1 cellular context compared by ENCODE assay signal in the genomic region with DNA sequence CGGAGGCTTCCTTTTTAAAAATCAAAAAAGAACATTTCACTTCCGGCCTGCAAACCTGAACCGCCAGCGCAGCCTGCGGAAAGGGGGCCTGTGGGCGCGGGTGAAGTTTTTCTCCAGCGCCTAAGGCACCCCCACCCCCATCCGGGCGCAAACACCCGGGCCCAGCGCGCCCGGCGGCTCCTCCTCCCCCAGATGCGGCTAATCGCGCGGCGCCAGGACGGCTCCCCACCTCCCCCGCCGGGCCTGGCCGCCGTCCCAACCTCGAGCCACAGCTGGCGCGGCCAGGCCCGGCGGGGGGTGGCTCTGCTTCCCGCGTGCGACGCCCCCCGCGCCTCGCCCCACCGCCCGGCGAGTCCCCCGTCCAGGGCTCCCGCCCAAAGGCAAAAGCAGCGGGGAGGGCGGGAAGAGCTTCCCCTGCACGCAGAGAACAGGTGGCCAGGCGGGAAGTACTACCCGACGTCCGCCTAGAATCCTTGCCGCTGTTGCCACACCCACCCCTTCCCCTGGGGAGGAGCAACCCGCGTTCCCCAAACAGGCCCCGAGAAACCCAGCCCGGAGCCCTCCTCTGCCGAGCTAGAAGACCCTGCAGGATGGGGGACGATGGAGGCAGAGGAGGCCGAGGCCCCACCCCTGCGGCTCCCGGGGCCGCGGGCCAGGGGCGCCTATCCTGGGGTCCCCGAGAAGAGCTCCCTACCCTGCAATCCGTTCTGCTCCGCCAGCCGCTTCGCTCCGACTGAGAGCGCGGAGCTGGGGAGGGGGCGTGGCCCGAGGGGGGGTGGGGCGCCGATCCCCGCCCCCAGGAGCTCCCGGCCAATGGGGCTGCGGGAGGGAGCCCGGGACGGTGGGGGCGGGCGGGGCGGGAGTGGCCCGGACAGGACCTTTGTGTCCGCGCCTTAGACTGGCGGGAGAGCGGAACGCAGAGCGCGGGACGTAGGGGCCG.
TF ChIP-seq lines count a peak whose summit lies in the region.

Gene CARHSP1, minus strand, starts transcription at position 735 of the 940 bp plus-strand sequence. CDS start 9,678 bp downstream, outside the sequence.

TF ChIP-seq in HEK293, 187 proteins besides CTCF, POLR2A, EP300 and RAD21 (continued from another document):
- TF ChIP-seq, protein P1, sequence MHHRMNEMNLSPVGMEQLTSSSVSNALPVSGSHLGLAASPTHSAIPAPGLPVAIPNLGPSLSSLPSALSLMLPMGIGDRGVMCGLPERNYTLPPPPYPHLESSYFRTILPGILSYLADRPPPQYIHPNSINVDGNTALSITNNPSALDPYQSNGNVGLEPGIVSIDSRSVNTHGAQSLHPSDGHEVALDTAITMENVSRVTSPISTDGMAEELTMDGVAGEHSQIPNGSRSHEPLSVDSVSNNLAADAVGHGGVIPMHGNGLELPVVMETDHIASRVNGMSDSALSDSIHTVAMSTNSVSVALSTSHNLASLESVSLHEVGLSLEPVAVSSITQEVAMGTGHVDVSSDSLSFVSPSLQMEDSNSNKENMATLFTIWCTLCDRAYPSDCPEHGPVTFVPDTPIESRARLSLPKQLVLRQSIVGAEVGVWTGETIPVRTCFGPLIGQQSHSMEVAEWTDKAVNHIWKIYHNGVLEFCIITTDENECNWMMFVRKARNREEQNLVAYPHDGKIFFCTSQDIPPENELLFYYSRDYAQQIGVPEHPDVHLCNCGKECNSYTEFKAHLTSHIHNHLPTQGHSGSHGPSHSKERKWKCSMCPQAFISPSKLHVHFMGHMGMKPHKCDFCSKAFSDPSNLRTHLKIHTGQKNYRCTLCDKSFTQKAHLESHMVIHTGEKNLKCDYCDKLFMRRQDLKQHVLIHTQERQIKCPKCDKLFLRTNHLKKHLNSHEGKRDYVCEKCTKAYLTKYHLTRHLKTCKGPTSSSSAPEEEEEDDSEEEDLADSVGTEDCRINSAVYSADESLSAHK (tag by site-specific recombination; IDR thresholded peaks at IDR 0.05): peak; percentile 22; the same call in 1 of the 2 replicates
- TF ChIP-seq ZNF138 (tag by site-specific recombination; IDR thresholded peaks at IDR 0.05; ENCODE audit: borderline replicate concordance): no peak
- TF ChIP-seq BCL11A (tag by site-specific recombination; IDR thresholded peaks at IDR 0.05; ENCODE audit: low read depth): no peak
- peak; percentile 62 for TF ChIP-seq SP7 (tag by site-specific recombination; IDR thresholded peaks at IDR 0.05)
- TF ChIP-seq ZBTB48 (tag by site-specific recombination; IDR thresholded peaks at IDR 0.05): no peak; the same call in 1 of the 2 replicates
- TF ChIP-seq ZNF292 (tag by site-specific recombination; IDR thresholded peaks at IDR 0.05; ENCODE audit: borderline replicate concordance, low read depth): no peak
- TF ChIP-seq, protein P2, sequence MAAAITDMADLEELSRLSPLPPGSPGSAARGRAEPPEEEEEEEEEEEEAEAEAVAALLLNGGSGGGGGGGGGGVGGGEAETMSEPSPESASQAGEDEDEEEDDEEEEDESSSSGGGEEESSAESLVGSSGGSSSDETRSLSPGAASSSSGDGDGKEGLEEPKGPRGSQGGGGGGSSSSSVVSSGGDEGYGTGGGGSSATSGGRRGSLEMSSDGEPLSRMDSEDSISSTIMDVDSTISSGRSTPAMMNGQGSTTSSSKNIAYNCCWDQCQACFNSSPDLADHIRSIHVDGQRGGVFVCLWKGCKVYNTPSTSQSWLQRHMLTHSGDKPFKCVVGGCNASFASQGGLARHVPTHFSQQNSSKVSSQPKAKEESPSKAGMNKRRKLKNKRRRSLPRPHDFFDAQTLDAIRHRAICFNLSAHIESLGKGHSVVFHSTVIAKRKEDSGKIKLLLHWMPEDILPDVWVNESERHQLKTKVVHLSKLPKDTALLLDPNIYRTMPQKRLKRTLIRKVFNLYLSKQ (tag by site-specific recombination; IDR thresholded peaks at IDR 0.05; ENCODE audit: borderline replicate concordance): no peak
- TF ChIP-seq ZNF146 (tag by site-specific recombination; IDR thresholded peaks at IDR 0.05): no peak; the same call in 1 of the 2 replicates
- TF ChIP-seq, protein P3, sequence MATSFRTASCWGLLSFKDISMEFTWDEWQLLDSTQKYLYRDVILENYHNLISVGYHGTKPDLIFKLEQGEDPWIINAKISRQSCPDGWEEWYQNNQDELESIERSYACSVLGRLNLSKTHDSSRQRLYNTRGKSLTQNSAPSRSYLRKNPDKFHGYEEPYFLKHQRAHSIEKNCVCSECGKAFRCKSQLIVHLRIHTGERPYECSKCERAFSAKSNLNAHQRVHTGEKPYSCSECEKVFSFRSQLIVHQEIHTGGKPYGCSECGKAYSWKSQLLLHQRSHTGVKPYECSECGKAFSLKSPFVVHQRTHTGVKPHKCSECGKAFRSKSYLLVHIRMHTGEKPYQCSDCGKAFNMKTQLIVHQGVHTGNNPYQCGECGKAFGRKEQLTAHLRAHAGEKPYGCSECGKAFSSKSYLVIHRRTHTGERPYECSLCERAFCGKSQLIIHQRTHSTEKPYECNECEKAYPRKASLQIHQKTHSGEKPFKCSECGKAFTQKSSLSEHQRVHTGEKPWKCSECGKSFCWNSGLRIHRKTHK (tag by site-specific recombination; IDR thresholded peaks at IDR 0.05): no peak
- TF ChIP-seq FEZF1 (tag by site-specific recombination; IDR thresholded peaks at IDR 0.05): no peak
- no peak for TF ChIP-seq ZNF302 (tag by site-specific recombination; IDR thresholded peaks at IDR 0.05; ENCODE audit: low read depth)
- TF ChIP-seq PRDM1 (tag by site-specific recombination; IDR thresholded peaks at IDR 0.05): no peak
